Comparison of ENCODE assay signal across 1 cellular context in the genomic region with DNA sequence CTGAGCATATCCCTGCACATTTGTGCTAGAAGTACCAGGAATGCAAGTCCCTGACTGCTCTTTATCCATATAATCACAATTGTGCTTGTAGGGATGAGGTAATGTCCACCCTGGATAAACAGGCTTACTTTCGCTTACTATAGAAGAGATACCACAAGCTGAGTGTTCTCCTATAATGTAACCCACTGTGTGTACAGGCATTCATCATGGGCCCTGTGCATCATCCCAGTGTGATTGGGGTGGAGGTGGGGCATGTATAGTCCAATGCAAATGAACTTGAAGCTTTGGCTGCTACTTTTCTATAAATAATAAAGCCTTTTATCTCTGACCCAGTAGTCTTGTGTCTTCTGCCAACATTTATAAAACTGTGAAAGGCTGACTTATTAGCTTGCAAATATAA.
TF ChIP-seq lines count a peak whose summit lies in the region.

No MANE protein-coding gene starts in this region.

TF ChIP-seq in IMR-90, 13 proteins besides CTCF, POLR2A, EP300 and RAD21:
- TF ChIP-seq, protein P1, sequence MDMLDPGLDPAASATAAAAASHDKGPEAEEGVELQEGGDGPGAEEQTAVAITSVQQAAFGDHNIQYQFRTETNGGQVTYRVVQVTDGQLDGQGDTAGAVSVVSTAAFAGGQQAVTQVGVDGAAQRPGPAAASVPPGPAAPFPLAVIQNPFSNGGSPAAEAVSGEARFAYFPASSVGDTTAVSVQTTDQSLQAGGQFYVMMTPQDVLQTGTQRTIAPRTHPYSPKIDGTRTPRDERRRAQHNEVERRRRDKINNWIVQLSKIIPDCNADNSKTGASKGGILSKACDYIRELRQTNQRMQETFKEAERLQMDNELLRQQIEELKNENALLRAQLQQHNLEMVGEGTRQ (IDR thresholded peaks at IDR 0.05; ENCODE audit: low read depth, low read length): no peak
- TF ChIP-seq MXI1 (IDR thresholded peaks at IDR 0.05; ENCODE audit: borderline replicate concordance, low read depth, low read length) (no peak), NFE2L2 (IDR thresholded peaks at IDR 0.05; ENCODE audit: low read depth, low read length) (no peak), CEBPB (IDR thresholded peaks at IDR 0.05; ENCODE audit: low read depth, low read length) (no peak), RFX5 (IDR thresholded peaks at IDR 0.05; ENCODE audit: low read depth, low read length) (no peak), BHLHE40 (IDR thresholded peaks at IDR 0.05; ENCODE audit: low read depth, low read length) (no peak), FOS (IDR thresholded peaks at IDR 0.05; ENCODE audit: low read depth, low read length) (no peak), RCOR1 (IDR thresholded peaks at IDR 0.05; ENCODE audit: insufficient replicate concordance, low read length) (no peak), SMC3 (IDR thresholded peaks at IDR 0.05; ENCODE audit: low read depth, low read length) (no peak), MAFK (IDR thresholded peaks at IDR 0.05; ENCODE audit: low read depth, low read length) (no peak), CHD1 (IDR thresholded peaks at IDR 0.05; ENCODE audit: low read depth, low read length) (no peak), MAZ (IDR thresholded peaks at IDR 0.05; ENCODE audit: borderline replicate concordance, low read depth, low read length) (no peak), ELK1 (IDR thresholded peaks at IDR 0.05; ENCODE audit: borderline replicate concordance, low read depth, low read length) (no peak)
